8 cellular contexts compared by ENCODE assay signal in the genomic region with DNA sequence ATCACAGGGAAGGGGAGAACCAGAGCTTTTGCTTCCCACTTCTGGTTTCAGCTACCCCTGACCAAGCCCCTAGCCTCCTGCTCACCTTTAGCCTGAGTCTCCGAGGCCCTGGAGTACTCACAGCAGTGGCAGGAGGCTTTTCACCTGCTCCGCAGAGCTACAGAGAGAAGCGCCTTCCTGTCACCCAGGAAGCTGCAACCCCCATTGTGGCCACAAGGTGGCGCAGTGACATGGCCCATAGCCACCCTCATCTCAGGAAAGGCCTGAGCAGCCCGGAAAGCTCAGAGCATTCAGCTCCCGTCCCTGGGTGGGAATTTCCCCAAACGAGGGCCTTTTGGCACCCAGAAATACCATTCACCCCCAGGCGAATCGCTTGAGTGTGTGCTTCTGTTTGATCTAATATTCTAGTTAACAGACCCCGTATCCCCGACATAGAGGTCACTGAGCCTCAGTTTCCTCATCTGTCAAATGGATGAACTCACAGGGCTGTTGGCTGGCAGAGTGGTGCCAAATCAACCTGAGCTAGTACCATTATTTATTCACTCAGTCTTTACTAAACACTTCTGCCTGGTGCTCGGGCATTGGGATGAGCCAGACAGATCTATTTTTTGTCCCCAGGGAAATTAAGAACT. TPM values are rescaled to one million over a fixed set of nuclear protein-coding genes. Genes with fewer than 3 reads are reported as not detected.
DNase-seq lines count a peak whose midpoint lies in the region; ATAC-seq and TF ChIP-seq lines count a peak whose summit lies in the region.

No MANE protein-coding gene starts in this region.

- H3K9me3 ChIP-seq in colonic mucosa (no peaks in the 10 kb centered on the region), right lobe of liver (no peaks in the 10 kb centered on the region)

- H3K4me3 ChIP-seq in colonic mucosa (no peak overlapping the region), right lobe of liver (no peak overlapping the region)

- no peak overlapping the region for H3K27ac ChIP-seq in colonic mucosa
- peak overlapping the region in 2 of 3 donors; percentile 12 to 69 for H3K27ac ChIP-seq in right lobe of liver

- H3K4me1 Mint-ChIP-seq in activated CD4-positive, alpha-beta T cell treated with anti-CD3 and anti-CD28 coated beads, Interleukin-2, amount 10 ng/mL, durations not matched to agents 24 days and 14 days, result peaks cover 15% of the 10 kb centered on the region

- H3K27me3 ChIP-seq in colonic mucosa (no peaks in the 10 kb centered on the region), right lobe of liver (no peaks in the 10 kb centered on the region)

- H3K36me3 ChIP-seq in colonic mucosa, result no peaks in the 10 kb centered on the region
- peaks cover 0 to 7% (median 0%) of the 10 kb centered on the region in 4 donors for H3K36me3 ChIP-seq in right lobe of liver

- H3K27ac Mint-ChIP-seq in activated CD4-positive, alpha-beta T cell treated with anti-CD3 and anti-CD28 coated beads, Interleukin-2, amount 10 ng/mL, durations not matched to agents 24 days and 14 days, result peak overlapping the region; percentile 12

- H3K27me3 Mint-ChIP-seq in activated CD4-positive, alpha-beta T cell treated with anti-CD3 and anti-CD28 coated beads, Interleukin-2, amount 10 ng/mL, durations not matched to agents 24 days and 14 days, result no peaks in the 10 kb centered on the region

- H3K9me3 Mint-ChIP-seq in activated CD4-positive, alpha-beta T cell treated with anti-CD3 and anti-CD28 coated beads, Interleukin-2, amount 10 ng/mL, durations not matched to agents 24 days and 14 days, result no peaks in the 10 kb centered on the region

- ATAC-seq in HG03095 (IDR thresholded peaks at IDR 0.05; ENCODE audit: unreplicated experiment), result peak; percentile 77
- ATAC-seq in right lobe of liver, result peak; percentile 86 to 90 (median 86)
- no peak for ATAC-seq in HG03520 (IDR thresholded peaks at IDR 0.05; ENCODE audit: unreplicated experiment)

- 21% methylated on average over 9 of the region's 12 CpGs for WGBS in right lobe of liver (ENCODE audit: insufficient coverage, low coverage, low lambda C conversion rate, missing lambda C conversion rate)

- peaks cover 12% of the 10 kb centered on the region for H3K36me3 Mint-ChIP-seq in activated CD4-positive, alpha-beta T cell treated with anti-CD3 and anti-CD28 coated beads, Interleukin-2, amount 10 ng/mL, durations not matched to agents 24 days and 14 days (ENCODE audit: low read depth)

- no peak for TF ChIP-seq POLR2A in right lobe of liver (IDR thresholded peaks at IDR 0.05)

- DNase-seq in GM10266 (ENCODE audit: extremely low spot score) (peak; percentile 91), NCI-H446 treated with DMSO at 0.1 percent for 48 hours (lab: John Stamatoyannopoulos, UW) (peak; percentile 24), colonic mucosa (peak; percentile 90), right lobe of liver (peak; percentile 86 to 89 (median 87))
- DNase-seq in activated CD4-positive, alpha-beta T cell treated with anti-CD3 and anti-CD28 coated beads, Interleukin-2, amount 10 ng/mL, durations not matched to agents 24 days and 14 days, result peak; percentile 96
- peak; percentile 68 to 79 (median 73) for DNase-seq in stimulated activated CD4-positive, alpha-beta T cell treated with anti-CD3 and anti-CD28 coated beads, TNF-alpha, amount 100 ng/mL, for 4 hours (ENCODE audit: low read depth in 3 of 3)

- H3K4me1 ChIP-seq in colonic mucosa (no peaks in the 10 kb centered on the region), right lobe of liver (peaks cover 0 to 37% (median 8%) of the 10 kb centered on the region in 4 donors)

- no peak overlapping the region for H3K4me3 Mint-ChIP-seq in activated CD4-positive, alpha-beta T cell treated with anti-CD3 and anti-CD28 coated beads, Interleukin-2, amount 10 ng/mL, durations not matched to agents 24 days and 14 days

- TF ChIP-seq CTCF in GM10266 (IDR thresholded peaks at IDR 0.05; ENCODE audit: control insufficient read depth, insufficient read depth, low read depth, missing control alignments) (peak; percentile 95), colonic mucosa (IDR thresholded peaks at IDR 0.05) (peak; percentile 97), right lobe of liver (IDR thresholded peaks at IDR 0.05) (peak; percentile 92 to 98 (median 96))

- intact Hi-C loops in activated CD4-positive, alpha-beta T cell treated with anti-CD3 and anti-CD28 coated beads, Interleukin-2, amount 10 ng/mL, durations not matched to agents 24 days and 14 days (cut with micrococcal nuclease), result loop anchor here (1.0 to 5.0 kb wide), 3 partner anchors 72 to 175 kb away; no protein-coding TSS in a partner anchor
- intact Hi-C loops in colonic mucosa (cut with DNase I) (loop anchor here (2.0 to 10.0 kb wide), 3 partner anchors 71 to 319 kb away; no protein-coding TSS in a partner anchor), right lobe of liver (cut with DNase I) (loop anchor here (5.0 to 10.0 kb wide), 3 partner anchors 72 to 169 kb away; no protein-coding TSS in a partner anchor)

- no peak overlapping the region for H3K9ac ChIP-seq in colonic mucosa (ENCODE audit: low read depth in 2 of 2, low read length in 2 of 2)

RNA-seq across cellular contexts. Expression of gene A3GALT2, which starts 25.3 kb away (rescaled TPM):
- total RNA-seq in activated CD4-positive, alpha-beta T cell treated with anti-CD3 and anti-CD28 coated beads, Interleukin-2, amount 10 ng/mL, durations not matched to agents 24 days and 14 days, result not detected in 2 replicates
- total RNA-seq in colonic mucosa (not detected), right lobe of liver (not detected)

RNA-seq across cellular contexts. Expression of gene ZNF362, which starts 39.3 kb away (rescaled TPM):
- total RNA-seq in activated CD4-positive, alpha-beta T cell treated with anti-CD3 and anti-CD28 coated beads, Interleukin-2, amount 10 ng/mL, durations not matched to agents 24 days and 14 days, result 12.9 and 13.3 TPM in 2 replicates
- total RNA-seq in colonic mucosa (1 to 10 TPM; 8.9 to 9.8 TPM), right lobe of liver (1 to 10 TPM; 3.4 to 8.4 (median 7.0) TPM)

Comparison
In these comparisons a context has a peak if more than half of its experiments do, and no peak if none do; other contexts are left out.
1. DNase-seq: peak in every context shown above with its lines; median percentile 96 in activated CD4-positive, alpha-beta T cell treated with anti-CD3 and anti-CD28 coated beads, Interleukin-2, amount 10 ng/mL, durations not matched to agents 24 days and 14 days; 91 in GM10266; 90 in colonic mucosa; 87 in right lobe of liver; 73 in stimulated activated CD4-positive, alpha-beta T cell treated with anti-CD3 and anti-CD28 coated beads, TNF-alpha, amount 100 ng/mL, for 4 hours; 24 in NCI-H446 treated with DMSO at 0.1 percent for 48 hours.